22 cellular contexts compared by ENCODE assay signal in genomic region chr3:8456118-8456811, GRCh38. TPM values are rescaled to one million over a fixed set of nuclear protein-coding genes. Genes with fewer than 3 reads are reported as not detected.
DNase-seq lines count a peak whose midpoint lies in the region; ATAC-seq and TF ChIP-seq lines count a peak whose summit lies in the region.
"Had no signal": no experiment of that assay in that cellular context is flagged by ENCODE, and none has a peak within 500 bp of the region (broad histone marks: within the 10 kb centered on the region; RNA-seq: fewer than 3 reads in every experiment).

No MANE protein-coding gene starts in this region.

- no peaks in the 10 kb centered on the region for H3K9me3 ChIP-seq in PC-3 (ENCODE audit: low read length)
- no peaks in the 10 kb centered on the region for H3K9me3 ChIP-seq in fibroblast of lung (ENCODE audit: control insufficient read depth, insufficient read depth, low read depth, low read length)
- H3K9me3 ChIP-seq in osteoblast (ENCODE audit: low read depth, low read length), result no peaks in the 10 kb centered on the region
- H3K9me3 ChIP-seq in gastroesophageal sphincter, result no peaks in the 10 kb centered on the region
- H3K9me3 ChIP-seq: mucosa of descending colon, Peyer's patch had no signal

- no peaks in the 10 kb centered on the region for H3K36me3 Mint-ChIP-seq in Calu3 (ENCODE audit: insufficient read depth, unreplicated experiment)
- H3K36me3 Mint-ChIP-seq: activated naive CD8-positive, alpha-beta T cell treated with anti-CD3 and anti-CD28 coated beads, Interleukin-2, amount 10 ng/mL, durations not matched to agents 7 days and 5 days; T-cell had no signal

- H3K4me3 ChIP-seq in PC-3 (ENCODE audit: low read length), result no peak overlapping the region
- H3K4me3 ChIP-seq in fibroblast of lung (replicated peaks in 1 of 4; ENCODE audit: control extremely low read depth in 1 of 4, insufficient read depth in 1 of 4, low read depth in 3 of 4, low read length in 4 of 4), result no peak overlapping the region
- H3K4me3 ChIP-seq in osteoblast (ENCODE audit: insufficient read depth, low read length), result no peak overlapping the region
- no peak overlapping the region for H3K4me3 ChIP-seq in gastroesophageal sphincter
- H3K4me3 ChIP-seq: GM12878, mucosa of descending colon, Peyer's patch had no signal

- H3K4me2 ChIP-seq in PC-3 (ENCODE audit: low read length) (no peak overlapping the region), fibroblast of lung (ENCODE audit: extremely low read depth, insufficient read depth, low read length) (no peak overlapping the region), osteoblast (ENCODE audit: insufficient read depth, low read length) (peak overlapping the region; percentile 8)

- H3K9me2 ChIP-seq in PC-3 (replicated peaks; ENCODE audit: low read length), result no peaks in the 10 kb centered on the region

- H4K20me1 ChIP-seq in PC-3 (ENCODE audit: low read length), result no peaks in the 10 kb centered on the region
- H4K20me1 ChIP-seq in fibroblast of lung (ENCODE audit: control insufficient read depth, extremely low read depth, insufficient read depth, low read length), result no peaks in the 10 kb centered on the region
- H4K20me1 ChIP-seq in osteoblast (ENCODE audit: insufficient read depth, low read length), result no peaks in the 10 kb centered on the region

- H3K27ac Mint-ChIP-seq in Calu3 (ENCODE audit: unreplicated experiment), result no peak overlapping the region
- H3K27ac Mint-ChIP-seq: activated naive CD8-positive, alpha-beta T cell treated with anti-CD3 and anti-CD28 coated beads, Interleukin-2, amount 10 ng/mL, durations not matched to agents 7 days and 5 days; T-cell had no signal

- BruUV-seq in PC-3 (replicated peaks; lab: Mats Ljungman, UMichigan) (no TSS peak), Calu3 (replicated peaks; lab: Mats Ljungman, UMichigan) (no TSS peak)

- no peak for TF ChIP-seq POLR2A in gastroesophageal sphincter (IDR thresholded peaks at IDR 0.05)

- TF ChIP-seq EP300 in gastroesophageal sphincter (IDR thresholded peaks at IDR 0.05), result no peak

- H3K4me1 ChIP-seq in PC-3 (ENCODE audit: insufficient read depth, low read length), result no peaks in the 10 kb centered on the region
- H3K4me1 ChIP-seq in fibroblast of lung (ENCODE audit: control insufficient read depth, extremely low read depth, insufficient read depth, low read length), result peaks cover 25% of the 10 kb centered on the region
- H3K4me1 ChIP-seq in osteoblast (ENCODE audit: insufficient read depth, low read length), result peaks cover 75% of the 10 kb centered on the region
- H3K4me1 ChIP-seq in gastroesophageal sphincter, result peaks cover 0 to 4% (median 0%) of the 10 kb centered on the region in 3 donors
- H3K4me1 ChIP-seq: Peyer's patch had no signal

- TF ChIP-seq CTCF in PC-3 (conservative IDR thresholded peaks at IDR 0.05; ENCODE audit: low read depth, low read length) (no peak), fibroblast of lung (conservative IDR thresholded peaks at IDR 0.05 in 1 of 2, IDR thresholded peaks at IDR 0.05 in 1 of 2; ENCODE audit: low read depth in 1 of 2, low read length in 2 of 2) (no peak), osteoblast (IDR thresholded peaks at IDR 0.05; ENCODE audit: extremely low read depth, low read depth, low read length) (no peak), Calu3 (IDR thresholded peaks at IDR 0.05; ENCODE audit: unreplicated experiment) (no peak), gastroesophageal sphincter (IDR thresholded peaks at IDR 0.05) (no peak)

- 94 to 96% methylated on average over 4 to 6 of the region's 7 CpGs for WGBS in gastroesophageal sphincter (ENCODE audit: low coverage in 1 of 2), 2 donors

- H3K79me2 ChIP-seq in PC-3 (ENCODE audit: low read length), result no peaks in the 10 kb centered on the region
- H3K79me2 ChIP-seq in fibroblast of lung (ENCODE audit: control insufficient read depth, insufficient read depth, low read length), result no peaks in the 10 kb centered on the region
- H3K79me2 ChIP-seq in osteoblast (ENCODE audit: insufficient read depth, low read length), result no peaks in the 10 kb centered on the region

- intact Hi-C loops in PC-3 (cut with micrococcal nuclease) (no loop called here), Calu3 (cut with micrococcal nuclease; ENCODE audit: unreplicated experiment) (no loop called here)

- no peak overlapping the region for H2AFZ ChIP-seq in PC-3 (ENCODE audit: low read length)
- H2AFZ ChIP-seq in fibroblast of lung (ENCODE audit: low read length), result no peak overlapping the region
- H2AFZ ChIP-seq in osteoblast (ENCODE audit: low read length), result no peak overlapping the region

- H3K9ac ChIP-seq in PC-3 (ENCODE audit: low read length) (no peak overlapping the region), fibroblast of lung (ENCODE audit: insufficient read depth, low read length) (no peak overlapping the region)

- peaks cover 1% of the 10 kb centered on the region for H3K9me3 Mint-ChIP-seq in Calu3 (ENCODE audit: low read depth, unreplicated experiment)
- H3K9me3 Mint-ChIP-seq: activated naive CD8-positive, alpha-beta T cell treated with anti-CD3 and anti-CD28 coated beads, Interleukin-2, amount 10 ng/mL, durations not matched to agents 7 days and 5 days had no signal

- ATAC-seq in PC-3, result peak; percentile 18; the same call in 1 of the 2 replicates
- no peak for ATAC-seq in HG02588 (IDR thresholded peaks at IDR 0.05; ENCODE audit: unreplicated experiment)
- no peak for ATAC-seq in gastroesophageal sphincter
- ATAC-seq: GM12878, mucosa of descending colon, right cardiac atrium, T-cell had no signal

- H3K27me3 Mint-ChIP-seq in Calu3 (ENCODE audit: unreplicated experiment), result no peaks in the 10 kb centered on the region

- H3K27me3 ChIP-seq in PC-3 (ENCODE audit: low read length) (no peaks in the 10 kb centered on the region), fibroblast of lung (ENCODE audit: control insufficient read depth, insufficient read depth, low read length) (no peaks in the 10 kb centered on the region), osteoblast (ENCODE audit: insufficient read depth, low read length) (no peaks in the 10 kb centered on the region), gastroesophageal sphincter (no peaks in the 10 kb centered on the region)
- H3K27me3 ChIP-seq: Peyer's patch had no signal

- CTCF ChIA-PET in PC-3 (lab: Charles Lee) (no interaction called here), Calu3 (lab: Charles Lee) (no interaction called here)

- H3K27ac ChIP-seq in PC-3 (ENCODE audit: low read length), result no peak overlapping the region
- H3K27ac ChIP-seq in fibroblast of lung (ENCODE audit: insufficient read depth, low read length), result peak overlapping the region; percentile 89
- peak overlapping the region; percentile 100 for H3K27ac ChIP-seq in osteoblast (ENCODE audit: low read depth, low read length)
- no peak overlapping the region for H3K27ac ChIP-seq in gastroesophageal sphincter
- H3K27ac ChIP-seq in substantia nigra (ENCODE audit: low read depth, low read length, poor library complexity, severe bottlenecking), result no peak overlapping the region
- H3K27ac ChIP-seq: Peyer's patch had no signal

- no peaks in the 10 kb centered on the region for H3K36me3 ChIP-seq in PC-3 (ENCODE audit: low read depth, low read length)
- no peaks in the 10 kb centered on the region for H3K36me3 ChIP-seq in fibroblast of lung (ENCODE audit: control insufficient read depth, insufficient read depth, low read length)
- no peaks in the 10 kb centered on the region for H3K36me3 ChIP-seq in osteoblast (ENCODE audit: insufficient read depth, low read length)
- no peaks in the 10 kb centered on the region for H3K36me3 ChIP-seq in gastroesophageal sphincter
- H3K36me3 ChIP-seq: Peyer's patch had no signal

- POLR2A ChIA-PET in PC-3 (lab: Charles Lee; ENCODE audit: unreplicated experiment), result no interaction called here

- DNase-seq in ELF-1 (ENCODE audit: low read depth, low spot score) (peak; percentile 20), PC-3 (peak; percentile 16), fibroblast of lung (ENCODE audit: low read depth in 2 of 2) (peak in 1 of 2 donors; percentile 62), osteoblast (ENCODE audit: insufficient read length, low spot score, missing footprints) (no peak), Calu3 (no peak), substantia nigra (lab: John Stamatoyannopoulos, UW) (no peak)
- DNase-seq: activated CD4-positive, CD25-positive, alpha-beta regulatory T cell; activated CD8-positive, alpha-beta memory T cell treated with anti-CD3 and anti-CD28 coated beads for 24 hours; activated naive CD8-positive, alpha-beta T cell treated with anti-CD3 and anti-CD28 coated beads, Interleukin-2, amount 10 ng/mL, durations not matched to agents 7 days and 5 days; central memory CD4-positive, alpha-beta T cell; effector CD4-positive, alpha-beta T cell; mucosa of descending colon; MV-4-11; NCI-H82; occipital lobe; Peyer's patch; right cardiac atrium; stimulated activated CD4-positive, alpha-beta T cell treated with anti-CD3 and anti-CD28 coated beads, Interleukin-2, amount 100 ng/mL, for 24 hours; T-cell had no signal

- H3K4me1 Mint-ChIP-seq in Calu3 (ENCODE audit: low read depth, unreplicated experiment), result peaks cover 7% of the 10 kb centered on the region
- H3K4me1 Mint-ChIP-seq: activated naive CD8-positive, alpha-beta T cell treated with anti-CD3 and anti-CD28 coated beads, Interleukin-2, amount 10 ng/mL, durations not matched to agents 7 days and 5 days; T-cell had no signal

- H3F3A ChIP-seq in PC-3 (ENCODE audit: low read length, unreplicated experiment), result no peaks in the 10 kb centered on the region

- no peak overlapping the region for H3K4me3 Mint-ChIP-seq in Calu3 (ENCODE audit: low read depth, unreplicated experiment)
- H3K4me3 Mint-ChIP-seq: activated naive CD8-positive, alpha-beta T cell treated with anti-CD3 and anti-CD28 coated beads, Interleukin-2, amount 10 ng/mL, durations not matched to agents 7 days and 5 days; T-cell had no signal

RNA-seq across cellular contexts. Expression of gene LMCD1, which starts 45.4 kb away (rescaled TPM):
- total RNA-seq in PC-3 (2014; rRNA removed) (8.2 and 9.1 TPM in 2 replicates), fibroblast of lung (40.1 and 60.1 TPM in 2 replicates), osteoblast (213 and 294 TPM in 2 replicates), Calu3 (2022) (21.9 and 46.0 TPM in 2 replicates), gastroesophageal sphincter (100 to 1,000 TPM in 2 of 4 donors, 10 to 100 TPM in 2; 17.6 to 318 (median 136) TPM)
- 29.7 and 137 TPM in 2 replicates for polyA plus RNA-seq in fibroblast of lung
- 33.1 and 156 TPM in 2 replicates for polyA plus RNA-seq in fibroblast of lung (2012)
- 22.1 and 94.8 TPM in 2 replicates for polyA minus RNA-seq in fibroblast of lung (ENCODE audit: low replicate concordance)

Comparison
In these comparisons a context has a peak if more than half of its experiments do, and no peak if none do; other contexts are left out.
1. DNase-seq: peak in ELF-1 (single experiment) and PC-3 (single experiment); none in osteoblast (single experiment), Calu3 (single experiment) and substantia nigra (0 of 49).
2. H3K27ac ChIP-seq: peak in fibroblast of lung (single experiment) and osteoblast (single experiment); none in PC-3 (single experiment), gastroesophageal sphincter (0 of 4) and substantia nigra (single experiment).